1 cellular context compared by ENCODE assay signal in the genomic region with DNA sequence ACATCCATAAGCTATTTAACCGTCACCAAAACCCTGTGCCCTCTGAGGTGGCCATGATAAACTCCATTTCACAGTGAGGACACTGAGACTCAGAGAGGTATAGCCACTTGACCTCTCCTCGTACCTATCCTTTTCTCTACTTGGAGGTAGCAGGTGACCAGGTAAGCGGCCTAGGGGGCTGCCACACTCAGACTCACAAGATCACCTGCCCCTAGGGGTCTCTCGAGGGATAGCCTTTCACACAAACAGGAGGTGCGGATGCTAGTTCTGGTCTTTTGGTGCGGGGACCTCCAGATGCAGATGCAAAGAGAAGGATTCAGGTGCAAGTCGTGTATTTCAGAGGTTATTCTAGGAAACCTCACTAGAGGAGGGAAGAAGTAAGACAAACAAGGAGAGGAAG.
TF ChIP-seq lines count a peak whose summit lies in the region.

No MANE protein-coding gene starts in this region.

TF ChIP-seq in GM12878, 131 proteins besides CTCF, POLR2A, EP300 and RAD21:
- TF ChIP-seq, protein P1, sequence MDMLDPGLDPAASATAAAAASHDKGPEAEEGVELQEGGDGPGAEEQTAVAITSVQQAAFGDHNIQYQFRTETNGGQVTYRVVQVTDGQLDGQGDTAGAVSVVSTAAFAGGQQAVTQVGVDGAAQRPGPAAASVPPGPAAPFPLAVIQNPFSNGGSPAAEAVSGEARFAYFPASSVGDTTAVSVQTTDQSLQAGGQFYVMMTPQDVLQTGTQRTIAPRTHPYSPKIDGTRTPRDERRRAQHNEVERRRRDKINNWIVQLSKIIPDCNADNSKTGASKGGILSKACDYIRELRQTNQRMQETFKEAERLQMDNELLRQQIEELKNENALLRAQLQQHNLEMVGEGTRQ (IDR thresholded peaks at IDR 0.05; ENCODE audit: borderline replicate concordance, low read depth, low read length) = no peak
- TF ChIP-seq HSF1 (IDR thresholded peaks at IDR 0.05; ENCODE audit: low read depth, low read length) = no peak
- no peak for TF ChIP-seq MTA2 (IDR thresholded peaks at IDR 0.05; ENCODE audit: low read depth)
- TF ChIP-seq SRF (IDR thresholded peaks at IDR 0.05; ENCODE audit: low read depth in 2 of 2, low read length in 2 of 2) = no peak
- TF ChIP-seq, protein P2, sequence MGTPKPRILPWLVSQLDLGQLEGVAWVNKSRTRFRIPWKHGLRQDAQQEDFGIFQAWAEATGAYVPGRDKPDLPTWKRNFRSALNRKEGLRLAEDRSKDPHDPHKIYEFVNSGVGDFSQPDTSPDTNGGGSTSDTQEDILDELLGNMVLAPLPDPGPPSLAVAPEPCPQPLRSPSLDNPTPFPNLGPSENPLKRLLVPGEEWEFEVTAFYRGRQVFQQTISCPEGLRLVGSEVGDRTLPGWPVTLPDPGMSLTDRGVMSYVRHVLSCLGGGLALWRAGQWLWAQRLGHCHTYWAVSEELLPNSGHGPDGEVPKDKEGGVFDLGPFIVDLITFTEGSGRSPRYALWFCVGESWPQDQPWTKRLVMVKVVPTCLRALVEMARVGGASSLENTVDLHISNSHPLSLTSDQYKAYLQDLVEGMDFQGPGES (IDR thresholded peaks at IDR 0.05) = no peak
- no peak for TF ChIP-seq ESRRA (IDR thresholded peaks at IDR 0.05; ENCODE audit: low read length)
- TF ChIP-seq ZNF384 (IDR thresholded peaks at IDR 0.05; ENCODE audit: borderline replicate concordance, low read depth, low read length) = no peak
- no peak for TF ChIP-seq DPF2 (IDR thresholded peaks at IDR 0.05)
- no peak for TF ChIP-seq YBX1 (IDR thresholded peaks at IDR 0.05)
- TF ChIP-seq GABPA (IDR thresholded peaks at IDR 0.05; ENCODE audit: low read depth) = no peak
- TF ChIP-seq NR2C1 (IDR thresholded peaks at IDR 0.05) = no peak
- TF ChIP-seq ZBED1 (IDR thresholded peaks at IDR 0.05; ENCODE audit: borderline replicate concordance) = no peak
- no peak for TF ChIP-seq HDAC2 (IDR thresholded peaks at IDR 0.05)
- no peak for TF ChIP-seq CUX1 (IDR thresholded peaks at IDR 0.05; ENCODE audit: insufficient replicate concordance, low read depth, low read length)
- no peak for TF ChIP-seq RB1 (IDR thresholded peaks at IDR 0.05; ENCODE audit: borderline replicate concordance)
- TF ChIP-seq RAD51 (IDR thresholded peaks at IDR 0.05) = no peak
- TF ChIP-seq ASH2L (IDR thresholded peaks at IDR 0.05; ENCODE audit: borderline replicate concordance, low read depth) = no peak
- TF ChIP-seq RUNX3 (IDR thresholded peaks at IDR 0.05; ENCODE audit: low read length) = no peak
TF ChIP-seq in GM12878: peak in this region for 0.
